Comparison of ENCODE assay signal across 20 cellular contexts in genomic region chr5:174457141-174457678, GRCh38.
DNase-seq lines count a peak whose midpoint lies in the region; ATAC-seq and TF ChIP-seq lines count a peak whose summit lies in the region.
"Had no signal": no experiment of that assay in that cellular context is flagged by ENCODE, and none has a peak within 500 bp of the region (broad histone marks: within the 10 kb centered on the region; RNA-seq: fewer than 3 reads in every experiment).

No MANE protein-coding gene starts in this region.

- H3K27me3 ChIP-seq in H7 (ENCODE audit: control insufficient read depth, insufficient read depth, low read length) (no peaks in the 10 kb centered on the region; the same call in 1 of the 2 replicates), PC-3 (ENCODE audit: low read length) (no peaks in the 10 kb centered on the region)
- H3K27me3 ChIP-seq in CD8-positive, alpha-beta T cell (ENCODE audit: insufficient read depth, low read length) = no peaks in the 10 kb centered on the region

- peak; percentile 31 for DNase-seq in NCI-H748 (lab: John Stamatoyannopoulos, UW; ENCODE audit: unreplicated experiment)
- DNase-seq in NCI-H748 treated with DMSO at 0.1 percent for 48 hours (lab: John Stamatoyannopoulos, UW) = no peak
- DNase-seq in H7 = peak; percentile 32
- DNase-seq in glutamatergic neuron = peak; percentile 54
- DNase-seq in CD8-positive, alpha-beta T cell = no peak
- DNase-seq in HFFc6 = no peak
- no peak for DNase-seq in PC-3
- DNase-seq: GM23248, IMR-90, NCI-H1048, NCI-H1417, NCI-H1694 treated with DMSO at 0.1 percent for 48 hours, NCI-H2081, NCI-H2227 treated with DMSO at 0.1 percent for 48 hours, NCI-H774, SHP77 had no signal

- H3K27me3 Mint-ChIP-seq in glutamatergic neuron (ENCODE audit: unreplicated experiment) (peaks cover 4% of the 10 kb centered on the region), HFFc6 (ENCODE audit: insufficient read depth) (peaks cover 2% of the 10 kb centered on the region; the same call in 1 of the 2 replicates)
- H3K27me3 Mint-ChIP-seq in CD8-positive, alpha-beta T cell (ENCODE audit: low read depth) = no peaks in the 10 kb centered on the region

- CTCF ChIA-PET in CD8-positive, alpha-beta T cell (lab: Charles Lee) = no interaction called here
- CTCF ChIA-PET in PC-3 (lab: Charles Lee) = no interaction called here

- POLR2A ChIA-PET in CD8-positive, alpha-beta T cell (lab: Charles Lee) = no interaction called here
- POLR2A ChIA-PET in PC-3 (lab: Charles Lee; ENCODE audit: unreplicated experiment) = no interaction called here

- H3K4me1 Mint-ChIP-seq in glutamatergic neuron (ENCODE audit: low read depth, unreplicated experiment) (peaks cover 20% of the 10 kb centered on the region), HFFc6 (ENCODE audit: low read depth) (no peaks in the 10 kb centered on the region)
- H3K4me1 Mint-ChIP-seq in CD8-positive, alpha-beta T cell (ENCODE audit: low read depth) = peaks cover 36% of the 10 kb centered on the region

- no peak overlapping the region for H3K9ac ChIP-seq in PC-3 (ENCODE audit: low read length)
- H3K9ac ChIP-seq: GM23248 had no signal

- H3K9me3 ChIP-seq in CD8-positive, alpha-beta T cell (ENCODE audit: low read length) = no peaks in the 10 kb centered on the region
- no peaks in the 10 kb centered on the region for H3K9me3 ChIP-seq in PC-3 (ENCODE audit: low read length)
- H3K9me3 ChIP-seq: HAP-1 had no signal

- H3K79me2 ChIP-seq in PC-3 (ENCODE audit: low read length) = no peaks in the 10 kb centered on the region

- H2AFZ ChIP-seq in PC-3 (ENCODE audit: low read length) = no peak overlapping the region
- H2AFZ ChIP-seq: GM23248 had no signal

- TF ChIP-seq CTCF in glutamatergic neuron (IDR thresholded peaks at IDR 0.05; ENCODE audit: partially characterized antibody, unreplicated experiment) (no peak), HFFc6 (IDR thresholded peaks at IDR 0.05) (no peak), PC-3 (conservative IDR thresholded peaks at IDR 0.05; ENCODE audit: low read depth, low read length) (no peak)
- no peak for TF ChIP-seq CTCF in CD8-positive, alpha-beta T cell (IDR thresholded peaks at IDR 0.05)

- H3K4me3 Mint-ChIP-seq in glutamatergic neuron (ENCODE audit: unreplicated experiment) = no peak overlapping the region
- H3K4me3 Mint-ChIP-seq in CD8-positive, alpha-beta T cell = no peak overlapping the region
- H3K4me3 Mint-ChIP-seq in HFFc6 = no peak overlapping the region

- no TSS peak for BruUV-seq in PC-3 (replicated peaks; lab: Mats Ljungman, UMichigan)

- H3K27ac Mint-ChIP-seq in glutamatergic neuron (ENCODE audit: unreplicated experiment) (peak overlapping the region; percentile 63), HFFc6 (no peak overlapping the region)
- no peak overlapping the region for H3K27ac Mint-ChIP-seq in CD8-positive, alpha-beta T cell

- no peaks in the 10 kb centered on the region for H4K20me1 ChIP-seq in PC-3 (ENCODE audit: low read length)

- intact Hi-C loops in CD8-positive, alpha-beta T cell (cut with DNase I, micrococcal nuclease) = no loop called here
- intact Hi-C loops in PC-3 (cut with micrococcal nuclease) = no loop called here

- no peaks in the 10 kb centered on the region for H3K9me2 ChIP-seq in PC-3 (replicated peaks; ENCODE audit: low read length)

- no peak for ATAC-seq in CD8-positive, alpha-beta T cell
- ATAC-seq in PC-3 = no peak
- ATAC-seq: Panc1 had no signal

- H3K36me3 ChIP-seq in H7 (replicated peaks; ENCODE audit: control insufficient read depth, insufficient read depth, low read length) (no peaks in the 10 kb centered on the region), PC-3 (ENCODE audit: low read depth, low read length) (no peaks in the 10 kb centered on the region)
- no peaks in the 10 kb centered on the region for H3K36me3 ChIP-seq in CD8-positive, alpha-beta T cell (ENCODE audit: insufficient read depth, low read length)
- H3K36me3 ChIP-seq: HAP-1 had no signal

- H3K4me2 ChIP-seq in PC-3 (ENCODE audit: low read length) = no peak overlapping the region

- peaks cover 2% of the 10 kb centered on the region for H3K9me3 Mint-ChIP-seq in glutamatergic neuron (ENCODE audit: unreplicated experiment)
- H3K9me3 Mint-ChIP-seq in CD8-positive, alpha-beta T cell = peaks cover 5% of the 10 kb centered on the region
- peaks cover 56% of the 10 kb centered on the region for H3K9me3 Mint-ChIP-seq in HFFc6

- peaks cover 4% of the 10 kb centered on the region for H3K36me3 Mint-ChIP-seq in glutamatergic neuron (ENCODE audit: unreplicated experiment)
- no peaks in the 10 kb centered on the region for H3K36me3 Mint-ChIP-seq in CD8-positive, alpha-beta T cell
- peaks cover 5% of the 10 kb centered on the region for H3K36me3 Mint-ChIP-seq in HFFc6 (ENCODE audit: low read depth)

- no peak overlapping the region for H3K27ac ChIP-seq in CD8-positive, alpha-beta T cell (ENCODE audit: low read depth, low read length)
- H3K27ac ChIP-seq in PC-3 (ENCODE audit: low read length) = no peak overlapping the region
- H3K27ac ChIP-seq: 22Rv1, GM23248, RWPE1 had no signal

- H3K4me1 ChIP-seq in CD8-positive, alpha-beta T cell (ENCODE audit: insufficient read depth, low read length) = peaks cover 6% of the 10 kb centered on the region
- peaks cover 22% of the 10 kb centered on the region for H3K4me1 ChIP-seq in PC-3 (ENCODE audit: insufficient read depth, low read length)

- H3F3A ChIP-seq in PC-3 (ENCODE audit: low read length, unreplicated experiment) = no peaks in the 10 kb centered on the region

- H3K4me3 ChIP-seq in H7 (ENCODE audit: insufficient read depth, low read depth, low read length) = no peak overlapping the region
- H3K4me3 ChIP-seq in CD8-positive, alpha-beta T cell (ENCODE audit: low read depth, low read length) = no peak overlapping the region
- H3K4me3 ChIP-seq in PC-3 (ENCODE audit: low read length) = no peak overlapping the region
- H3K4me3 ChIP-seq: GM23248, HAP-1 had no signal

Comparison
In these comparisons a context has a peak if more than half of its experiments do, and no peak if none do; other contexts are left out.
1. DNase-seq: peak in NCI-H748 (single experiment), H7 (single experiment) and glutamatergic neuron (single experiment); none in NCI-H748 treated with DMSO at 0.1 percent for 48 hours (single experiment), CD8-positive, alpha-beta T cell (0 of 7), HFFc6 (single experiment) and PC-3 (single experiment).